In genomic region chr9:14350766-14351165, GRCh38 we compare ENCODE assay signal across 16 cellular contexts. TPM values are rescaled to one million over a fixed set of nuclear protein-coding genes. Genes with fewer than 3 reads are reported as not detected.
DNase-seq lines count a peak whose midpoint lies in the region; ATAC-seq, FAIRE-seq and TF ChIP-seq lines count a peak whose summit lies in the region.
"Had no signal": no experiment of that assay in that cellular context is flagged by ENCODE, and none has a peak within 500 bp of the region (broad histone marks: within the 10 kb centered on the region; RNA-seq: fewer than 3 reads in every experiment).

No MANE protein-coding gene starts in this region.

- H3K36me3 ChIP-seq in heart left ventricle, result no peaks in the 10 kb centered on the region
- H3K36me3 ChIP-seq in parathyroid adenoma (ENCODE audit: control insufficient read depth, insufficient read depth, low read length), result no peaks in the 10 kb centered on the region
- no peaks in the 10 kb centered on the region for H3K36me3 ChIP-seq in vagina
- H3K36me3 ChIP-seq in HepG2 (replicated peaks in 1 of 2; ENCODE audit: control insufficient read depth in 1 of 2, insufficient read depth in 2 of 2, low read length in 2 of 2), result no peaks in the 10 kb centered on the region

- TF ChIP-seq CTCF in heart left ventricle (IDR thresholded peaks at IDR 0.05) (no peak), epithelial cell of proximal tubule (conservative IDR thresholded peaks at IDR 0.05; ENCODE audit: low read depth, low read length) (no peak), parathyroid adenoma (IDR thresholded peaks at IDR 0.05) (no peak), vagina (IDR thresholded peaks at IDR 0.05) (no peak), HepG2 (CRISPR knock-in tag; IDR thresholded peaks at IDR 0.05) (no peak)

- TF ChIP-seq RAD21 in HepG2 (CRISPR knock-in tag; IDR thresholded peaks at IDR 0.05), result no peak

- POLR2A ChIA-PET in HepG2 (lab: Yijun Ruan, JAX), result no interaction called here

- H4K20me1 ChIP-seq in HepG2 (ENCODE audit: insufficient read depth, low read length), result no peaks in the 10 kb centered on the region; the same call in 1 of the 2 replicates

- no peak overlapping the region for H3K9ac ChIP-seq in parathyroid adenoma
- H3K9ac ChIP-seq in HepG2 (ENCODE audit: insufficient read depth, low read depth, low read length), result no peak overlapping the region

- in situ Hi-C loops in HepG2 (cut with HindIII; ENCODE audit: extremely low pct_ligation_motif_present, low pct_unique_long_range_greater_than_20kb), result loop anchor here (5.0 to 25.0 kb wide), 5 partner anchors 283 to 1313 kb away; no protein-coding TSS in a partner anchor

- TF ChIP-seq EP300 in HepG2 (IDR thresholded peaks at IDR 0.05; ENCODE audit: low read depth in 2 of 2, low read length in 2 of 2) (no peak), HepG2 (CRISPR knock-in tag; IDR thresholded peaks at IDR 0.05; ENCODE audit: borderline replicate concordance) (no peak)

- H2AFZ ChIP-seq in parathyroid adenoma (no peak overlapping the region), HepG2 (ENCODE audit: low read length) (no peak overlapping the region)

- no peak overlapping the region for H3K4me2 ChIP-seq in parathyroid adenoma (ENCODE audit: low read length)
- H3K4me2 ChIP-seq in HepG2 (ENCODE audit: low read depth, low read length), result no peak overlapping the region

- DNase-seq in heart left ventricle, result peak in 2 of 5 donors; percentile 47 to 55
- no peak for DNase-seq in Right ventricle myocardium superior
- no peak for DNase-seq in epithelial cell of proximal tubule (ENCODE audit: low read depth)
- no peak for DNase-seq in vagina (ENCODE audit: extremely low spot score in 2 of 2)
- DNase-seq in NCI-H1105 (lab: John Stamatoyannopoulos, UW), result no peak
- DNase-seq in HepG2 (ENCODE audit: low spot score), result no peak
- DNase-seq: ACHN; activated naive CD4-positive, alpha-beta T cell treated with anti-CD3 and anti-CD28 coated beads, Interleukin-2, amount 10 ng/mL, durations not matched to agents 7 days and 5 days; foreskin keratinocyte; NCI-H1436; NCI-H69; SIG-M5 had no signal

- H3K27ac ChIP-seq in heart left ventricle (peak overlapping the region; percentile 76 to 94 (median 87)), parathyroid adenoma (peak overlapping the region; percentile 42), vagina (peak overlapping the region; percentile 59), HepG2 (ENCODE audit: extremely low read length, insufficient read depth, low read length) (no peak overlapping the region)
- H3K27ac ChIP-seq: foreskin keratinocyte had no signal

- CTCF ChIA-PET in HepG2 (lab: Yijun Ruan, JAX; ENCODE audit: low intra/inter-chr PET ratio, low total read pairs), result no interaction called here

- TF ChIP-seq POLR2A in heart left ventricle (IDR thresholded peaks at IDR 0.05) (no peak), vagina (IDR thresholded peaks at IDR 0.05) (no peak), HepG2 (IDR thresholded peaks at IDR 0.05; ENCODE audit: insufficient read depth in 1 of 2, low read depth in 2 of 2, low read length in 2 of 2) (no peak)

- no peak for FAIRE-seq in HepG2 (lab: Jason Lieb, UNC)
- FAIRE-seq: colon, TTC549 had no signal

- H3K79me2 ChIP-seq in parathyroid adenoma, result no peaks in the 10 kb centered on the region
- H3K79me2 ChIP-seq in HepG2 (ENCODE audit: insufficient read depth, low read length), result no peaks in the 10 kb centered on the region

- intact Hi-C loops in heart left ventricle (cut with DNase I) (loop anchor here (5.0 to 10.0 kb wide), 16 partner anchors 33 to 998 kb away; no protein-coding TSS in a partner anchor), Right ventricle myocardium superior (cut with DNase I) (loop anchor here (5.0 kb wide), 3 partner anchors 52 to 998 kb away; no protein-coding TSS in a partner anchor), vagina (cut with DNase I) (loop anchor here (10.0 kb wide), 1 partner anchor 926 kb away; no protein-coding TSS in a partner anchor), HepG2 (cut with micrococcal nuclease; ENCODE audit: unreplicated experiment) (no loop called here)

- WGBS in heart left ventricle, 4 donors, result 25 to 46% (median 34%) methylated on average over 11 of the region's 11 CpGs
- whole genome bisulfite sequencing in HepG2 (ENCODE audit: low lambda C conversion rate), result 42% methylated on average over 10 of the region's 11 CpGs

- H3K9me3 ChIP-seq in heart left ventricle (no peaks in the 10 kb centered on the region), parathyroid adenoma (ENCODE audit: control insufficient read depth, low read length) (no peaks in the 10 kb centered on the region), vagina (no peaks in the 10 kb centered on the region), HepG2 (ENCODE audit: low read length) (no peaks in the 10 kb centered on the region)

- peaks cover 0 to 38% (median 0%) of the 10 kb centered on the region in 9 donors for H3K27me3 ChIP-seq in heart left ventricle
- peaks cover 19% of the 10 kb centered on the region for H3K27me3 ChIP-seq in parathyroid adenoma (ENCODE audit: control insufficient read depth, insufficient read depth, low read length)
- peaks cover 5% of the 10 kb centered on the region for H3K27me3 ChIP-seq in vagina
- H3K27me3 ChIP-seq in HepG2 (ENCODE audit: control insufficient read depth in 1 of 2, insufficient read depth in 2 of 2, low read length in 2 of 2), result peaks cover 0 to 73% of the 10 kb centered on the region in 2 experiments; a peak in 4 of 5 replicates

- peak overlapping the region in 10 of 12 donors; percentile 1 to 72 (median 60) for H3K4me3 ChIP-seq in heart left ventricle
- peak overlapping the region; percentile 62 for H3K4me3 ChIP-seq in epithelial cell of proximal tubule (ENCODE audit: low read depth, low read length)
- H3K4me3 ChIP-seq in parathyroid adenoma (ENCODE audit: low read depth, low read length), result no peak overlapping the region
- peak overlapping the region in 1 of 2 donors; percentile 2 for H3K4me3 ChIP-seq in vagina
- no peak overlapping the region for H3K4me3 ChIP-seq in HepG2 (replicated peaks in 1 of 3; ENCODE audit: insufficient read depth in 1 of 3, low read depth in 2 of 3, low read length in 3 of 3)

- H3K4me1 ChIP-seq in heart left ventricle (peaks cover 4 to 62% (median 32%) of the 10 kb centered on the region in 12 donors), parathyroid adenoma (no peaks in the 10 kb centered on the region), vagina (peaks cover 53% of the 10 kb centered on the region), HepG2 (ENCODE audit: insufficient read depth, low read length) (peaks cover 27% of the 10 kb centered on the region)
- H3K4me1 ChIP-seq: foreskin keratinocyte had no signal

- BruUV-seq in HepG2 (replicated peaks; lab: Mats Ljungman, UMichigan), result no TSS peak

- ATAC-seq in heart left ventricle, result no peak
- ATAC-seq in Right ventricle myocardium superior (ENCODE audit: poor library complexity), result no peak
- no peak for ATAC-seq in HepG2
- ATAC-seq in HG03139 (IDR thresholded peaks at IDR 0.05; ENCODE audit: unreplicated experiment), result no peak
- ATAC-seq: foreskin keratinocyte had no signal

TF ChIP-seq in HepG2, 621 proteins besides CTCF, POLR2A, EP300 and RAD21:
- TF ChIP-seq UBTF (CRISPR knock-in tag; IDR thresholded peaks at IDR 0.05) (no peak), ZBTB38 (CRISPR knock-in tag; IDR thresholded peaks at IDR 0.05) (no peak), ZNF891 (CRISPR knock-in tag; IDR thresholded peaks at IDR 0.05) (no peak)

RNA-seq across cellular contexts. Expression of gene NFIB, which starts 36.8 kb away (rescaled TPM):
- total RNA-seq in heart left ventricle (100 to 1,000 TPM in 5 of 9 donors, 10 to 100 TPM in 4; 80.9 to 148 (median 116) TPM), Right ventricle myocardium superior (104 TPM), epithelial cell of proximal tubule (2.4 and 5.0 TPM in 2 replicates), vagina (73.4 TPM), HepG2 (2016; rRNA removed; fragmentation: Illumina TruSeq; extraction: Trizol) (2.4 and 4.6 TPM in 2 replicates)
- polyA plus RNA-seq in heart left ventricle (10 to 100 TPM; 24.5 to 36.3 TPM), HepG2 (2011; rRNA removed) (0.98 and 1.4 TPM in 2 replicates)
- total RNA-seq in HepG2 (2016; cell fraction: cytosol; rRNA removed; fragmentation: Illumina TruSeq; extraction: Trizol; ENCODE audit: low read depth), result 4.1 TPM in 2 replicates
- 1.6 and 4.1 TPM in 2 replicates for total RNA-seq in HepG2 (2016; cell fraction: insoluble cytoplasmic fraction; rRNA removed; fragmentation: Illumina TruSeq; extraction: Trizol)
- total RNA-seq in HepG2 (2016; cell fraction: membrane; rRNA removed; fragmentation: Illumina TruSeq; extraction: Trizol), result 1.4 and 1.6 TPM in 2 replicates
- total RNA-seq in HepG2 (2016; cell fraction: nucleus; rRNA removed; fragmentation: Illumina TruSeq; extraction: Trizol), result 18.2 and 18.4 TPM in 2 replicates
- 0.17 and 0.32 TPM in 2 replicates for polyA plus RNA-seq in HepG2 (2011; cell fraction: cytosol; rRNA removed)
- 3.9 and 4.5 TPM in 2 replicates for polyA plus RNA-seq in HepG2 (2011; cell fraction: nucleus; rRNA removed)
- 1.1 and 1.7 TPM in 2 replicates for polyA plus RNA-seq in HepG2 (2012)
- 0.20 TPM in 2 replicates for polyA plus RNA-seq in HepG2 (2016; cell fraction: cytosol; fragmentation: Illumina TruSeq; extraction: Trizol; ENCODE audit: low read depth)
- polyA plus RNA-seq in HepG2 (2016; cell fraction: insoluble cytoplasmic fraction; fragmentation: Illumina TruSeq; extraction: Trizol; ENCODE audit: low read depth), result 1.4 and 1.7 TPM in 2 replicates
- polyA plus RNA-seq in HepG2 (2016; cell fraction: membrane; fragmentation: Illumina TruSeq; extraction: Trizol; ENCODE audit: low read depth), result 0.31 and 0.49 TPM in 2 replicates
- polyA plus RNA-seq in HepG2 (2016; cell fraction: nucleus; fragmentation: Illumina TruSeq; extraction: Trizol; ENCODE audit: insufficient read depth, low read depth), result 5.7 and 6.1 TPM in 2 replicates
- 3.1 and 48.1 TPM in 2 replicates for polyA minus RNA-seq in HepG2 (2011; rRNA and poly(A)+ RNA removed; ENCODE audit: low replicate concordance)
- polyA minus RNA-seq in HepG2 (2011; cell fraction: cytosol; rRNA and poly(A)+ RNA removed), result 1.1 and 3.5 TPM in 2 replicates
- polyA minus RNA-seq in HepG2 (2011; cell fraction: nucleus; rRNA and poly(A)+ RNA removed), result 25.6 and 28.5 TPM in 2 replicates

Comparison
In these comparisons a context has a peak if more than half of its experiments do, and no peak if none do; other contexts are left out.
1. H3K4me3 ChIP-seq: peak in heart left ventricle (10 of 12) and epithelial cell of proximal tubule (single experiment); none in parathyroid adenoma (single experiment) and HepG2 (0 of 3).